ENCODE assay signal across 30 cellular contexts in genomic region chr19:648904-649733, GRCh38. TPM values are rescaled to one million over a fixed set of nuclear protein-coding genes. Genes with fewer than 3 reads are reported as not detected.
"Had no signal": no experiment of that assay in that cellular context is flagged by ENCODE, and none has a peak within 500 bp of the region (broad histone marks: within the 10 kb centered on the region; RNA-seq: fewer than 3 reads in every experiment).

No MANE protein-coding gene starts in this region.

- H3K4me3 Mint-ChIP-seq: activated CD4-positive, alpha-beta memory T cell treated with anti-CD3 and anti-CD28 coated beads, Interleukin-2, amount 10 ng/mL, durations not matched to agents 7 days and 5 days; activated CD4-positive, alpha-beta T cell treated with anti-CD3 and anti-CD28 coated beads for 36 hours; activated naive CD4-positive, alpha-beta T cell treated with anti-CD3 and anti-CD28 coated beads, Interleukin-2, amount 10 ng/mL, durations not matched to agents 7 days and 5 days; activated naive CD8-positive, alpha-beta T cell treated with anti-CD3 and anti-CD28 coated beads for 36 hours; activated T-cell treated with anti-CD3 and anti-CD28 coated beads, Interleukin-2, amount 50 U/mL, for 72 hours had no signal

- H3K4me1 Mint-ChIP-seq: activated naive CD4-positive, alpha-beta T cell treated with anti-CD3 and anti-CD28 coated beads, Interleukin-2, amount 10 ng/mL, durations not matched to agents 7 days and 5 days; activated naive CD8-positive, alpha-beta T cell treated with anti-CD3 and anti-CD28 coated beads for 36 hours had no signal

- H3K27me3 Mint-ChIP-seq: activated CD4-positive, alpha-beta memory T cell treated with anti-CD3 and anti-CD28 coated beads, Interleukin-2, amount 10 ng/mL, durations not matched to agents 7 days and 5 days; activated CD4-positive, alpha-beta T cell treated with anti-CD3 and anti-CD28 coated beads for 36 hours; activated naive CD4-positive, alpha-beta T cell treated with anti-CD3 and anti-CD28 coated beads, Interleukin-2, amount 10 ng/mL, durations not matched to agents 7 days and 5 days; activated naive CD8-positive, alpha-beta T cell treated with anti-CD3 and anti-CD28 coated beads for 36 hours had no signal

- DNase-seq: activated CD4-positive, alpha-beta memory T cell treated with anti-CD3 and anti-CD28 coated beads, Interleukin-2, amount 10 ng/mL, durations not matched to agents 7 days and 5 days; activated CD4-positive, alpha-beta T cell treated with anti-CD3 and anti-CD28 coated beads for 36 hours; activated CD4-positive, alpha-beta T cell treated with anti-CD3 and anti-CD28 coated beads, Interleukin-2, amount 50 U/mL, for 1 hour; activated gamma-delta T cell treated with Interleukin-2 at 50 U/mL for 16 hours; activated naive CD4-positive, alpha-beta T cell treated with anti-CD3 and anti-CD28 coated beads, Interleukin-2, amount 10 ng/mL, durations not matched to agents 7 days and 5 days; activated naive CD8-positive, alpha-beta T cell treated with anti-CD3 and anti-CD28 coated beads for 36 hours; activated T-cell treated with anti-CD3 and anti-CD28 coated beads for 4 hours; activated T-cell treated with anti-CD3 and anti-CD28 coated beads, Interleukin-2, amount 50 U/mL, for 72 hours; KG1; NCI-H1048; NCI-H1417; NCI-H1930; NCI-H2107; NCI-H2171 treated with DMSO at 0.1 percent for 48 hours; NCI-H226; NCI-H69; NK-92 treated with Interleukin-12 subunit alpha and Interleukin-12 subunit beta, amount 100 ng/mL, for 24 hours; OCI-M1; RPMI8226; SK-N-SH; T-helper 1 cell had no signal

- H3K4me2 ChIP-seq: SK-N-SH had no signal

- H3K9me3 Mint-ChIP-seq: activated CD4-positive, alpha-beta memory T cell treated with anti-CD3 and anti-CD28 coated beads, Interleukin-2, amount 10 ng/mL, durations not matched to agents 7 days and 5 days; activated naive CD4-positive, alpha-beta T cell treated with anti-CD3 and anti-CD28 coated beads, Interleukin-2, amount 10 ng/mL, durations not matched to agents 7 days and 5 days; activated naive CD8-positive, alpha-beta T cell treated with anti-CD3 and anti-CD28 coated beads for 36 hours; activated T-cell treated with anti-CD3 and anti-CD28 coated beads, Interleukin-2, amount 50 U/mL, for 72 hours; activated T-helper 2 cell treated with anti-CD3 and anti-CD28 coated beads, Interferon-gamma antibody, Interleukin-2, Interleukin-4, amounts not matched to agents 10 μg/mL and 5 μg/mL and 100 μg/mL, durations not matched to agents 14 hours and 24 hours and 36 hours had no signal

- H3K27ac Mint-ChIP-seq: activated CD4-positive, alpha-beta memory T cell treated with anti-CD3 and anti-CD28 coated beads, Interleukin-2, amount 10 ng/mL, durations not matched to agents 7 days and 5 days; activated CD4-positive, alpha-beta T cell treated with anti-CD3 and anti-CD28 coated beads for 36 hours; activated naive CD4-positive, alpha-beta T cell treated with anti-CD3 and anti-CD28 coated beads, Interleukin-2, amount 10 ng/mL, durations not matched to agents 7 days and 5 days; activated naive CD8-positive, alpha-beta T cell treated with anti-CD3 and anti-CD28 coated beads for 36 hours; activated T-cell treated with anti-CD3 and anti-CD28 coated beads, Interleukin-2, amount 50 U/mL, for 72 hours; activated T-helper 2 cell treated with anti-CD3 and anti-CD28 coated beads, Interferon-gamma antibody, Interleukin-2, Interleukin-4, amounts not matched to agents 10 μg/mL and 5 μg/mL and 100 μg/mL, durations not matched to agents 14 hours and 24 hours and 36 hours had no signal

- ATAC-seq: activated CD4-positive, alpha-beta T cell treated with anti-CD3 and anti-CD28 coated beads for 36 hours; activated T-cell treated with anti-CD3 and anti-CD28 coated beads, Interleukin-2, amount 50 U/mL, for 72 hours; Panc1; Right ventricle myocardium inferior had no signal

- H3K9me3 ChIP-seq: SK-N-SH had no signal

- H3K27ac ChIP-seq: VCaP had no signal

- H3K9ac ChIP-seq: SK-N-SH had no signal

RNA-seq across cellular contexts. Expression of gene FGF22, which starts 9.4 kb away (rescaled TPM):
- total RNA-seq: activated CD4-positive, alpha-beta memory T cell treated with anti-CD3 and anti-CD28 coated beads, Interleukin-2, amount 10 ng/mL, durations not matched to agents 7 days and 5 days; activated CD4-positive, alpha-beta T cell treated with anti-CD3 and anti-CD28 coated beads for 36 hours; activated CD8-positive, alpha-beta memory T cell treated with anti-CD3 and anti-CD28 coated beads for 36 hours; activated naive CD8-positive, alpha-beta T cell treated with anti-CD3 and anti-CD28 coated beads for 36 hours; activated T-cell treated with anti-CD3 and anti-CD28 coated beads, Interleukin-2, amount 50 U/mL, for 72 hours; activated T-helper 2 cell treated with anti-CD3 and anti-CD28 coated beads, Interferon-gamma antibody, Interleukin-2, Interleukin-4, amounts not matched to agents 10 μg/mL and 5 μg/mL and 100 μg/mL, durations not matched to agents 14 hours and 24 hours and 36 hours; LHCN-M2; M059J; NCI-H460; Right ventricle myocardium inferior; T-helper 2 cell treated with Interferon-gamma antibody and Interleukin-4, amounts not matched to agents 100 ng/mL and 5 ng/mL, for 36 hours had no signal

RNA-seq across cellular contexts. Expression of gene PRSS57, which starts 46.1 kb away (rescaled TPM):
- total RNA-seq: activated CD4-positive, alpha-beta memory T cell treated with anti-CD3 and anti-CD28 coated beads, Interleukin-2, amount 10 ng/mL, durations not matched to agents 7 days and 5 days; activated CD4-positive, alpha-beta T cell treated with anti-CD3 and anti-CD28 coated beads for 36 hours; activated CD8-positive, alpha-beta memory T cell treated with anti-CD3 and anti-CD28 coated beads for 36 hours; activated naive CD8-positive, alpha-beta T cell treated with anti-CD3 and anti-CD28 coated beads for 36 hours; activated T-helper 2 cell treated with anti-CD3 and anti-CD28 coated beads, Interferon-gamma antibody, Interleukin-2, Interleukin-4, amounts not matched to agents 10 μg/mL and 5 μg/mL and 100 μg/mL, durations not matched to agents 14 hours and 24 hours and 36 hours; LHCN-M2; M059J; NCI-H460; Right ventricle myocardium inferior; T-helper 2 cell treated with Interferon-gamma antibody and Interleukin-4, amounts not matched to agents 100 ng/mL and 5 ng/mL, for 36 hours had no signal
- polyA plus RNA-seq: SK-N-SH had no signal
